10 cellular contexts compared by ENCODE assay signal in the genomic region with DNA sequence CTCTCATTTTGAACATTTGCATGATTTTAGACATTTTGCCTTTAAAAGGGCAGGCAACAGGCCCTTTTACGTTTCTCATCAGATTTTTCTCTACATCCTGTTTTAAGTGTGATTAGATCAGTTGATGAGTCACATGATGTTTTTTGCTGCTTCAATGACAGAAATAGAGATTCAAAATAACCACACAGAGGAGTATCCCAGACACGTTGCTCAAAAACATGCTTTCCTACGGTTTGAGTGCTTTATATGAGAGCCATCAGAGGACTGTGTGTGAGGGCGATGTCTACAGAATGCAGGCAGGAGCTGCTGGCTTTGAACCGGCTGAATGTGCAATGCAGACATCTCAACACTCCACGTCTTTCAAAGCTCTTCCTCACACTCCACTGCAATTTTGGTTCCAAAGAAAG. TPM values are rescaled to one million over a fixed set of nuclear protein-coding genes. Genes with fewer than 3 reads are reported as not detected.
DNase-seq lines count a peak whose midpoint lies in the region; ATAC-seq and TF ChIP-seq lines count a peak whose summit lies in the region.
"Had no signal": no experiment of that assay in that cellular context is flagged by ENCODE, and none has a peak within 500 bp of the region (broad histone marks: within the 10 kb centered on the region; RNA-seq: fewer than 3 reads in every experiment).

No MANE protein-coding gene starts in this region.

- DNase-seq in stimulated activated CD4-positive, alpha-beta T cell treated with anti-CD3 and anti-CD28 coated beads, Interleukin-15, amount 100 ng/mL, for 24 hours: peak; percentile 36
- DNase-seq in stimulated activated CD4-positive, alpha-beta T cell treated with anti-CD3 and anti-CD28 coated beads, Interleukin-4, amount 100 ng/mL, for 4 hours: no peak
- peak; percentile 44 to 53 for DNase-seq in activated T-cell treated with anti-CD3 and anti-CD28 coated beads, Interleukin-2, amount 50 U/mL, for 48 hours
- DNase-seq in hepatic stellate cell (ENCODE audit: low spot score) (peak; percentile 83), vagina (ENCODE audit: extremely low spot score in 2 of 2) (peak in 1 of 2 donors; percentile 16), NCI-H2196 (lab: John Stamatoyannopoulos, UW; ENCODE audit: unreplicated experiment) (no peak), HuH-7.5 (ENCODE audit: low spot score) (no peak), WTC11 (ENCODE audit: low spot score) (no peak)
- DNase-seq: upper lobe of left lung had no signal

- no peaks in the 10 kb centered on the region for H3K9me3 ChIP-seq in vagina
- H3K9me3 ChIP-seq: upper lobe of left lung had no signal

- no peak overlapping the region for H3K4me3 Mint-ChIP-seq in WTC11

- H3K9me3 Mint-ChIP-seq in WTC11: peaks cover 2% of the 10 kb centered on the region; the same call in 1 of the 2 replicates

- no peak overlapping the region for H3K27ac Mint-ChIP-seq in WTC11

- H3K36me3 ChIP-seq in vagina: peaks cover 0 to 29% of the 10 kb centered on the region in 2 donors

- H3K4me3 ChIP-seq in vagina: no peak overlapping the region
- H3K4me3 ChIP-seq: lung, upper lobe of left lung had no signal

- no peak for ATAC-seq in WTC11

- no peaks in the 10 kb centered on the region for H3K27me3 Mint-ChIP-seq in WTC11 (ENCODE audit: low read depth)

- POLR2A ChIA-PET in WTC11 (lab: Charles Lee): no interaction called here

- TF ChIP-seq POLR2A in vagina (IDR thresholded peaks at IDR 0.05): no peak

- peak overlapping the region; percentile 55 for H3K27ac ChIP-seq in vagina

- H3K27me3 ChIP-seq in vagina: no peaks in the 10 kb centered on the region
- H3K27me3 ChIP-seq: upper lobe of left lung had no signal

- no peak for TF ChIP-seq CTCF in vagina (IDR thresholded peaks at IDR 0.05)
- TF ChIP-seq CTCF in WTC11 (IDR thresholded peaks at IDR 0.05): no peak

- CTCF ChIA-PET in WTC11 (lab: Charles Lee): interaction anchor here (0.7 to 1.2 kb wide), 2 partner anchors 21 to 297 kb away, joined by 3 to 5 read pairs; no protein-coding TSS in a partner anchor

- intact Hi-C loops in vagina (cut with DNase I): no loop called here

- H3K4me1 Mint-ChIP-seq in WTC11: no peaks in the 10 kb centered on the region

- H3K4me1 ChIP-seq in vagina: peaks cover 44% of the 10 kb centered on the region

- peaks cover 36% of the 10 kb centered on the region for H3K36me3 Mint-ChIP-seq in WTC11

TF ChIP-seq in WTC11, 78 proteins besides CTCF, POLR2A, EP300 and RAD21:
- TF ChIP-seq NFE2L1 (CRISPR knock-in tag; IDR thresholded peaks at IDR 0.05) (no peak), ZNF423 (CRISPR knock-in tag; IDR thresholded peaks at IDR 0.05) (no peak), SMAD3 (CRISPR knock-in tag; IDR thresholded peaks at IDR 0.05; ENCODE audit: borderline replicate concordance) (no peak), IRF2 (CRISPR knock-in tag; IDR thresholded peaks at IDR 0.05; ENCODE audit: borderline replicate concordance, low read depth) (no peak), ELF4 (CRISPR knock-in tag; IDR thresholded peaks at IDR 0.05; ENCODE audit: low read depth) (no peak), MAX (CRISPR knock-in tag; IDR thresholded peaks at IDR 0.05) (no peak), CREB1 (CRISPR knock-in tag; IDR thresholded peaks at IDR 0.05) (no peak), ZNF281 (CRISPR knock-in tag; IDR thresholded peaks at IDR 0.05) (no peak), NFATC4 (CRISPR knock-in tag; IDR thresholded peaks at IDR 0.05) (no peak), ZNF317 (CRISPR knock-in tag; IDR thresholded peaks at IDR 0.05; ENCODE audit: borderline replicate concordance, low read depth) (no peak), JUN (CRISPR knock-in tag; IDR thresholded peaks at IDR 0.05) (no peak)
- TF ChIP-seq, protein P1, sequence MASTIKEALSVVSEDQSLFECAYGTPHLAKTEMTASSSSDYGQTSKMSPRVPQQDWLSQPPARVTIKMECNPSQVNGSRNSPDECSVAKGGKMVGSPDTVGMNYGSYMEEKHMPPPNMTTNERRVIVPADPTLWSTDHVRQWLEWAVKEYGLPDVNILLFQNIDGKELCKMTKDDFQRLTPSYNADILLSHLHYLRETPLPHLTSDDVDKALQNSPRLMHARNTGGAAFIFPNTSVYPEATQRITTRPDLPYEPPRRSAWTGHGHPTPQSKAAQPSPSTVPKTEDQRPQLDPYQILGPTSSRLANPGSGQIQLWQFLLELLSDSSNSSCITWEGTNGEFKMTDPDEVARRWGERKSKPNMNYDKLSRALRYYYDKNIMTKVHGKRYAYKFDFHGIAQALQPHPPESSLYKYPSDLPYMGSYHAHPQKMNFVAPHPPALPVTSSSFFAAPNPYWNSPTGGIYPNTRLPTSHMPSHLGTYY (CRISPR knock-in tag; IDR thresholded peaks at IDR 0.05): no peak
- TF ChIP-seq, protein P2, sequence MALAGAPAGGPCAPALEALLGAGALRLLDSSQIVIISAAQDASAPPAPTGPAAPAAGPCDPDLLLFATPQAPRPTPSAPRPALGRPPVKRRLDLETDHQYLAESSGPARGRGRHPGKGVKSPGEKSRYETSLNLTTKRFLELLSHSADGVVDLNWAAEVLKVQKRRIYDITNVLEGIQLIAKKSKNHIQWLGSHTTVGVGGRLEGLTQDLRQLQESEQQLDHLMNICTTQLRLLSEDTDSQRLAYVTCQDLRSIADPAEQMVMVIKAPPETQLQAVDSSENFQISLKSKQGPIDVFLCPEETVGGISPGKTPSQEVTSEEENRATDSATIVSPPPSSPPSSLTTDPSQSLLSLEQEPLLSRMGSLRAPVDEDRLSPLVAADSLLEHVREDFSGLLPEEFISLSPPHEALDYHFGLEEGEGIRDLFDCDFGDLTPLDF (CRISPR knock-in tag; IDR thresholded peaks at IDR 0.05): no peak
TF ChIP-seq in WTC11: peak in this region for 0.

RNA-seq across cellular contexts. Expression of gene OTULIN, which starts 42.1 kb away (rescaled TPM):
- total RNA-seq in vagina (34.1 TPM), WTC11 (2021) (23.0 to 25.0 TPM (median 24.1 TPM) in 3 replicates)

Comparison
In these comparisons a context has a peak if more than half of its experiments do, and no peak if none do; other contexts are left out.
1. DNase-seq: peak in stimulated activated CD4-positive, alpha-beta T cell treated with anti-CD3 and anti-CD28 coated beads, Interleukin-15, amount 100 ng/mL, for 24 hours (single experiment), activated T-cell treated with anti-CD3 and anti-CD28 coated beads, Interleukin-2, amount 50 U/mL, for 48 hours (2 of 2) and hepatic stellate cell (single experiment); none in stimulated activated CD4-positive, alpha-beta T cell treated with anti-CD3 and anti-CD28 coated beads, Interleukin-4, amount 100 ng/mL, for 4 hours (0 of 2), NCI-H2196 (single experiment), HuH-7.5 (single experiment) and WTC11 (single experiment).